Comparison of ENCODE assay signal across 24 cellular contexts in the genomic region with DNA sequence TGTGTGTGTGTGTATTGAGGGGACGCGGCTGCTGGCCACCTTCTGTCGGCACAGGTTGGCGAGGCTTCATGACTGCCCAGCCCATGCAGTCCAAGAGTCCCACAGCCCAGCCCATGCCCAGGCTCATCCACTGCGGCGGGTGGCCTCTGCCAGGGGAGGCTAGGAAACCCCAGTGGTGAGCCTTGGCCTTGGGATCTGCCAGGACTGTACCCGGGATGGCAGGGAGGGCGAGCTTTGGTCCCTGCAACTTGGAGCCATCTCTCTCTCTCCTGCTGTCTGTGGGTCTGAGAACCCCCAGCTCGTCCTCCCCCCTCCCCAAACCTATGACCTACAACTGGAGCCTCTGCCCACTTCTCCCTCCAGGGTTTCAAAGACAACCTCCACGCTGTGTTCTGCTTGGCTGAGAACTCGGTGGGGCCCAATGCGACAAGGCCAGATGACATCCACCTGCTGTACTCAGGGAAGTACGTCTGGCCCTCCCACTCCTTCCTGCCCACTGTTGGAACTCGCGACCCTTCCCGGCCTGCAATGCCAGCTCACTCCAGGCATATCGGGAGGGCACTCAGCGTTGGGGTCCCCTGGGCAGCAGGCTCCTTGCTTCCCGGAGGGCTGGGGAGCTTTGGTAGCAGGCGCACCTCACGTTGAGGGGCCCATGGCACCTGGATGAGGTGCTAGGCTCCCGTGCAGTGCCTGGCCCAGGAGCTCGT. TPM values are rescaled to one million over a fixed set of nuclear protein-coding genes. Genes with fewer than 3 reads are reported as not detected.
DNase-seq lines count a peak whose midpoint lies in the region; ATAC-seq, FAIRE-seq and TF ChIP-seq lines count a peak whose summit lies in the region.
"Had no signal": no experiment of that assay in that cellular context is flagged by ENCODE, and none has a peak within 500 bp of the region (broad histone marks: within the 10 kb centered on the region; RNA-seq: fewer than 3 reads in every experiment).

No MANE protein-coding gene starts in this region.

- TF ChIP-seq CTCF in GM10266 (IDR thresholded peaks at IDR 0.05; ENCODE audit: control insufficient read depth, insufficient read depth, low read depth, missing control alignments) (no peak), prostate gland (IDR thresholded peaks at IDR 0.05) (no peak), spleen (IDR thresholded peaks at IDR 0.05 in 8 of 11, conservative IDR thresholded peaks at IDR 0.05 in 3 of 11) (no peak)

- no peak for FAIRE-seq in frontal cortex (lab: Jason Lieb, UNC)

- no peaks in the 10 kb centered on the region for H3K27me3 Mint-ChIP-seq in activated CD8-positive, alpha-beta memory T cell treated with anti-CD3 and anti-CD28 coated beads, Interleukin-2, amount 10 ng/mL, durations not matched to agents 7 days and 5 days
- H3K27me3 Mint-ChIP-seq: brain had no signal

- 87% methylated on average over 21 of the region's 23 CpGs for WGBS in prostate gland
- 72 to 87% (median 84%) methylated on average over 13 to 23 of the region's 23 CpGs for WGBS in spleen, 5 donors

- no peak overlapping the region for H3K27ac ChIP-seq in prostate gland
- H3K27ac ChIP-seq in spleen = no peak overlapping the region
- H3K27ac ChIP-seq: lower lobe of right lung, right lobe of liver, upper lobe of right lung had no signal

- no peaks in the 10 kb centered on the region for H3K36me3 ChIP-seq in prostate gland
- H3K36me3 ChIP-seq in spleen = peaks cover 0 to 81% (median 19%) of the 10 kb centered on the region in 6 donors
- H3K36me3 ChIP-seq: right lobe of liver, upper lobe of right lung had no signal

- intact Hi-C loops in prostate gland (cut with DNase I) (no loop called here), spleen (cut with DNase I; ENCODE audit: low total_unique reads) (no loop called here)

- TF ChIP-seq POLR2A in prostate gland (IDR thresholded peaks at IDR 0.05) (no peak), spleen (IDR thresholded peaks at IDR 0.05) (no peak)

- H3K27me3 ChIP-seq in prostate gland (replicated peaks; ENCODE audit: insufficient read depth) = no peaks in the 10 kb centered on the region
- no peaks in the 10 kb centered on the region for H3K27me3 ChIP-seq in spleen (replicated peaks in 1 of 7)
- H3K27me3 ChIP-seq: right lobe of liver, upper lobe of right lung had no signal

- H3K36me3 Mint-ChIP-seq in activated CD8-positive, alpha-beta memory T cell treated with anti-CD3 and anti-CD28 coated beads, Interleukin-2, amount 10 ng/mL, durations not matched to agents 7 days and 5 days = no peaks in the 10 kb centered on the region

- no peak overlapping the region for H3K4me3 Mint-ChIP-seq in activated CD8-positive, alpha-beta memory T cell treated with anti-CD3 and anti-CD28 coated beads, Interleukin-2, amount 10 ng/mL, durations not matched to agents 7 days and 5 days
- H3K4me3 Mint-ChIP-seq: brain; nephron progenitor cell; T-helper 1 cell treated with Interleukin-12 subunit alpha and Interleukin-12 subunit beta and Interleukin-4 antibody, amounts not matched to agents 30 μg/mL and 1 μg/mL, for 36 hours had no signal

- ATAC-seq in activated CD8-positive, alpha-beta memory T cell treated with anti-CD3 and anti-CD28 coated beads, Interleukin-2, amount 10 ng/mL, durations not matched to agents 7 days and 5 days = no peak
- ATAC-seq in GM19035 (IDR thresholded peaks at IDR 0.05; ENCODE audit: unreplicated experiment) = no peak
- ATAC-seq: lower lobe of right lung, right lobe of liver, upper lobe of right lung had no signal

- CTCF ChIA-PET in activated CD8-positive, alpha-beta memory T cell treated with anti-CD3 and anti-CD28 coated beads, Interleukin-2, amount 10 ng/mL, durations not matched to agents 7 days and 5 days (lab: Charles Lee) = interaction anchor here (0.9 kb wide), 1 partner anchor 21 kb away, joined by 3 read pairs; no protein-coding TSS in a partner anchor

- H3K9me3 Mint-ChIP-seq in activated CD8-positive, alpha-beta memory T cell treated with anti-CD3 and anti-CD28 coated beads, Interleukin-2, amount 10 ng/mL, durations not matched to agents 7 days and 5 days (ENCODE audit: low read depth) = no peaks in the 10 kb centered on the region
- H3K9me3 Mint-ChIP-seq: nephron progenitor cell; T-helper 1 cell treated with Interleukin-12 subunit alpha and Interleukin-12 subunit beta and Interleukin-4 antibody, amounts not matched to agents 30 μg/mL and 1 μg/mL, for 36 hours had no signal

- H3K9me3 ChIP-seq in prostate gland (no peaks in the 10 kb centered on the region), spleen (no peaks in the 10 kb centered on the region)
- H3K9me3 ChIP-seq: lower lobe of right lung, right lobe of liver, upper lobe of right lung had no signal

- H3K4me1 ChIP-seq in prostate gland (replicated peaks) (no peaks in the 10 kb centered on the region), spleen (no peaks in the 10 kb centered on the region)
- H3K4me1 ChIP-seq: lower lobe of right lung, right lobe of liver, upper lobe of right lung had no signal

- H3K4me1 Mint-ChIP-seq in activated CD8-positive, alpha-beta memory T cell treated with anti-CD3 and anti-CD28 coated beads, Interleukin-2, amount 10 ng/mL, durations not matched to agents 7 days and 5 days = no peaks in the 10 kb centered on the region

- H3K27ac Mint-ChIP-seq in activated CD8-positive, alpha-beta memory T cell treated with anti-CD3 and anti-CD28 coated beads, Interleukin-2, amount 10 ng/mL, durations not matched to agents 7 days and 5 days = no peak overlapping the region
- H3K27ac Mint-ChIP-seq: brain; T-helper 1 cell treated with Interleukin-12 subunit alpha and Interleukin-12 subunit beta and Interleukin-4 antibody, amounts not matched to agents 30 μg/mL and 1 μg/mL, for 36 hours had no signal

- H3K4me3 ChIP-seq in prostate gland = no peak overlapping the region
- H3K4me3 ChIP-seq in spleen = no peak overlapping the region
- H3K4me3 ChIP-seq: lower lobe of right lung, right lobe of liver, upper lobe of right lung had no signal

- DNase-seq in activated CD8-positive, alpha-beta memory T cell treated with anti-CD3 and anti-CD28 coated beads, Interleukin-2, amount 10 ng/mL, durations not matched to agents 7 days and 5 days = peak; percentile 30
- no peak for DNase-seq in activated CD8-positive, alpha-beta memory T cell treated with anti-CD3 and anti-CD28 coated beads, Interleukin-2, amount 50 U/mL, for 48 hours
- peak; percentile 14 for DNase-seq in GM10266 (ENCODE audit: extremely low spot score)
- DNase-seq in frontal cortex (ENCODE audit: low spot score in 2 of 2) = peak; percentile 4 to 10
- peak; percentile 3 for DNase-seq in prostate gland (ENCODE audit: low spot score)
- no peak for DNase-seq in spleen
- DNase-seq in NCI-H1105 (lab: John Stamatoyannopoulos, UW) = no peak
- DNase-seq: activated CD4-positive, alpha-beta T cell treated with anti-CD3 and anti-CD28 coated beads, Interleukin-2, amount 50 U/mL, for 1 hour; activated gamma-delta T cell treated with Interleukin-2 at 50 U/mL for 16 hours; Calu3; effector CD4-positive, alpha-beta T cell; GDM1; hypothalamus; lower lobe of right lung; NCI-H2029 treated with DMSO at 0.1 percent for 48 hours; NCI-H774; nephron progenitor cell; RPMI8226; stimulated activated CD4-positive, alpha-beta T cell treated with anti-CD3 and anti-CD28 coated beads, Interleukin-4, amount 100 ng/mL, for 1 hour had no signal

RNA-seq across cellular contexts. Expression of a gene that starts 19.7 kb away (rescaled TPM):
- 10 to 100 TPM; 19.3 to 30.4 TPM for total RNA-seq in activated CD8-positive, alpha-beta memory T cell treated with anti-CD3 and anti-CD28 coated beads, Interleukin-2, amount 10 ng/mL, durations not matched to agents 7 days and 5 days
- total RNA-seq in frontal cortex = 10.2 TPM
- total RNA-seq in prostate gland = 10 to 100 TPM; 25.7 to 63.1 TPM
- total RNA-seq in spleen = 10 to 100 TPM; 31.7 to 61.7 (median 56.4) TPM
- 10 to 100 TPM; 19.3 to 56.7 (median 50.6) TPM for polyA plus RNA-seq in spleen

Comparison
In these comparisons a context has a peak if more than half of its experiments do, and no peak if none do; other contexts are left out.
1. DNase-seq: peak in activated CD8-positive, alpha-beta memory T cell treated with anti-CD3 and anti-CD28 coated beads, Interleukin-2, amount 10 ng/mL, durations not matched to agents 7 days and 5 days (single experiment), GM10266 (single experiment), frontal cortex (2 of 2) and prostate gland (single experiment); none in activated CD8-positive, alpha-beta memory T cell treated with anti-CD3 and anti-CD28 coated beads, Interleukin-2, amount 50 U/mL, for 48 hours (single experiment), spleen (single experiment) and NCI-H1105 (single experiment).